Comparison of ENCODE assay signal across 8 cellular contexts in the genomic region with DNA sequence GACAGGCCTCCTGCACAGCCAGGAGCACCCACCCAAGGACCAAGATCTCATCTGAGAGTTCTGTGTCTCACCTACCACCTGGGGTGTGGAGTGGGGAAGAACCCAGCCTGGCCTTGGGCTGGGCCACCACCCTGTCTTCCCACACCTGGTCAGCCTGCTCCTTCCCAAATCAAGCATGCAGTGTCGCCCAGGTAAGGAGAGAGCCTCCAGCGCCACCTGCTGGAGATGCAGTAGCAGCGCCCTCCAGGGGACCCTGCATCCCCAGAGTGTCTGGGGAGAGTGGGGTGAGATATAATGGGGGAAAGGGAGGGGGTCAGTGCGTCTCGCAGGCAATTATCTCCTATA.
DNase-seq lines count a peak whose midpoint lies in the region; ATAC-seq lines count a peak whose summit lies in the region.

No MANE protein-coding gene starts in this region.

- DNase-seq in ACHN (peak; percentile 44), GM19238 (ENCODE audit: insufficient read length, low spot score) (peak; percentile 84), NCI-H2171 (lab: John Stamatoyannopoulos, UW) (peak; percentile 23), midbrain (lab: John Stamatoyannopoulos, UW) (peak; percentile 7)
- DNase-seq in activated CD4-positive, alpha-beta T cell treated with anti-CD3 and anti-CD28 coated beads, Interleukin-2, amount 50 U/mL, for 4 hours = peak; percentile 64 to 65
- peak; percentile 69 for DNase-seq in effector CD4-positive, alpha-beta T cell
- DNase-seq in stimulated activated CD8-positive, alpha-beta memory T cell treated with anti-CD3 and anti-CD28 coated beads, Interleukin-7, amount 100 ng/mL, for 24 hours (ENCODE audit: low read depth) = peak; percentile 40

- in situ Hi-C loops in ACHN (cut with HindIII; ENCODE audit: low pct_ligation_motif_present, low pct_unique_long_range_greater_than_20kb, low sequenced_read_pairs) = no loop called here

- ATAC-seq in HG03159 (IDR thresholded peaks at IDR 0.05; ENCODE audit: unreplicated experiment) = no peak

Comparison
In these comparisons a context has a peak if more than half of its experiments do, and no peak if none do; other contexts are left out.
1. DNase-seq: peak in every context shown above with its lines; median percentile 84 in GM19238; 69 in effector CD4-positive, alpha-beta T cell; 64 in activated CD4-positive, alpha-beta T cell treated with anti-CD3 and anti-CD28 coated beads, Interleukin-2, amount 50 U/mL, for 4 hours; 44 in ACHN; 40 in stimulated activated CD8-positive, alpha-beta memory T cell treated with anti-CD3 and anti-CD28 coated beads, Interleukin-7, amount 100 ng/mL, for 24 hours; 23 in NCI-H2171; 7 in midbrain.